In the genomic region with DNA sequence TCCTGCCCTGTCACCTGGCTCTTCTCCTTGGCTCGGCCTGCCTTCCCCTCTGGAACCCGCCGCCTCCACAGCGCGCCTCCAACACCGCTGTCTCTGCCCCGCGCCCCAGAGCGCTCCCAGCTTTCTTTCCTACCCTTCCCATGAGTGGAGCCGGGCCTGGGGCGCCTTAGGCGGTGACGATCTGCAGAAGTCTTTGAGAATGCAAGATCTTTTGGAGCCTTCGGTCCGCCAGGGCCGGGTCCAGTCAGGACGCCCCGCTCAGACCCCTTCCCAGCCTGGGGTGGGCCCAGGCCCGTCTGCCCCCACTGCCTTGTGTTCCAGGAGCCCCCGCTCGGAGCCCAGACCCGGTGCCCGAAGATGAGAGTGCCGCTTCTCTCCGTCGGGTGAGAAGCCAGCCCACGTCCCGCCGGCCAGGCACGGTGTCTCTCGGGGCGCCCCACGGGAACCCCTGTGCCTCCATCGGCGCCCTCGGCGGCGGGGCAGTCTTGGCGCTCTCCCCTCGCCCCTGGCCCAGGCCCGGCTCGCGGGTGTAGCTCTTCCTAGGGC, we compare ENCODE assay signal across 10 cellular contexts. TPM values are rescaled to one million over a fixed set of nuclear protein-coding genes. Genes with fewer than 3 reads are reported as not detected.
DNase-seq lines count a peak whose midpoint lies in the region; ATAC-seq and TF ChIP-seq lines count a peak whose summit lies in the region.
"Had no signal": no experiment of that assay in that cellular context is flagged by ENCODE, and none has a peak within 500 bp of the region (broad histone marks: within the 10 kb centered on the region; RNA-seq: fewer than 3 reads in every experiment).

No MANE protein-coding gene starts in this region.

- no peaks in the 10 kb centered on the region for H3K9me3 ChIP-seq in MG63
- no peaks in the 10 kb centered on the region for H3K9me3 ChIP-seq in stomach smooth muscle (ENCODE audit: control insufficient read depth in 2 of 2, low read length in 2 of 2)
- H3K9me3 ChIP-seq: uterus had no signal

- H3K9me3 Mint-ChIP-seq in chondrocyte (ENCODE audit: low read depth), result no peaks in the 10 kb centered on the region

- TF ChIP-seq POLR2A in lower leg skin (IDR thresholded peaks at IDR 0.05), result no peak

- H3K27ac Mint-ChIP-seq in chondrocyte (ENCODE audit: unreplicated experiment), result no peak overlapping the region

- intact Hi-C loops in lower leg skin (cut with DNase I; ENCODE audit: low total_unique reads), result no loop called here

- no peak overlapping the region for H3K27ac ChIP-seq in stomach smooth muscle (ENCODE audit: low read length)
- H3K27ac ChIP-seq: uterus had no signal

- H3K4me1 ChIP-seq in stomach smooth muscle (ENCODE audit: control insufficient read depth, insufficient read depth, low read length), result peaks cover 10% of the 10 kb centered on the region

- H3K9ac ChIP-seq in stomach smooth muscle (ENCODE audit: low read length in 2 of 2), result no peak overlapping the region

- H3K4me3 ChIP-seq in MG63 (peak overlapping the region; percentile 24), lower leg skin (ENCODE audit: low read depth, poor library complexity, severe bottlenecking) (peak overlapping the region; percentile 9), stomach smooth muscle (ENCODE audit: low read length in 2 of 2) (peak overlapping the region; percentile 37 to 57)
- H3K4me3 ChIP-seq: uterus had no signal

- TF ChIP-seq CTCF in chondrocyte (IDR thresholded peaks at IDR 0.05) (no peak), lower leg skin (IDR thresholded peaks at IDR 0.05) (no peak)

- H3K27me3 Mint-ChIP-seq in chondrocyte (ENCODE audit: low read depth), result peaks cover 80% of the 10 kb centered on the region

- H3K27me3 ChIP-seq in MG63, result peaks cover 49% of the 10 kb centered on the region
- H3K27me3 ChIP-seq in stomach smooth muscle (ENCODE audit: control insufficient read depth in 1 of 2, insufficient read depth in 2 of 2, low read length in 2 of 2), result peaks cover 51 to 73% of the 10 kb centered on the region in 2 donors

- 2 to 3% methylated on average over 30 to 37 of the region's 43 CpGs for WGBS in lower leg skin, 2 donors

- peaks cover 16% of the 10 kb centered on the region for H3K4me1 Mint-ChIP-seq in chondrocyte (ENCODE audit: low read depth)

- ATAC-seq in HG02870 (IDR thresholded peaks at IDR 0.05; ENCODE audit: unreplicated experiment), result no peak

- no peaks in the 10 kb centered on the region for H3K36me3 Mint-ChIP-seq in chondrocyte (ENCODE audit: low read depth)

- no peaks in the 10 kb centered on the region for H3K36me3 ChIP-seq in MG63
- H3K36me3 ChIP-seq in stomach smooth muscle (ENCODE audit: control insufficient read depth in 2 of 2, insufficient read depth in 2 of 2, low read length in 2 of 2), result no peaks in the 10 kb centered on the region
- H3K36me3 ChIP-seq: uterus had no signal

- H3K4me3 Mint-ChIP-seq in chondrocyte (ENCODE audit: unreplicated experiment), result peak overlapping the region; percentile 73

- no peak for DNase-seq in MG63
- DNase-seq in chondrocyte (ENCODE audit: low spot score), result no peak
- DNase-seq in lower leg skin (ENCODE audit: low spot score in 2 of 2), result no peak
- DNase-seq in NCI-H1694 treated with DMSO at 0.1 percent for 48 hours (lab: John Stamatoyannopoulos, UW), result no peak
- no peak for DNase-seq in NCI-H2107 treated with DMSO at 0.1 percent for 48 hours (lab: John Stamatoyannopoulos, UW; ENCODE audit: unreplicated experiment)
- DNase-seq: NCI-H1930, SW 1271, uterus had no signal

RNA-seq across cellular contexts. Expression of a gene that starts 40.0 kb away (rescaled TPM):
- total RNA-seq in MG63 (2014; rRNA removed; shearing (Covaris generic); ENCODE audit: low replicate concordance), result 16.7 and 19.9 TPM in 2 replicates
- total RNA-seq in chondrocyte (2.5 to 3.9 TPM (median 2.6 TPM) in 3 replicates), lower leg skin (1 to 10 TPM; 5.1 to 8.9 (median 5.9) TPM)

RNA-seq across cellular contexts. Expression of a gene that starts 49.7 kb away (rescaled TPM):
- 17.4 and 18.0 TPM in 2 replicates for total RNA-seq in MG63 (2014; rRNA removed; shearing (Covaris generic); ENCODE audit: low replicate concordance)
- 4.2 to 7.0 TPM (median 5.1 TPM) in 3 replicates for total RNA-seq in chondrocyte
- 10 to 100 TPM; 11.3 to 21.1 (median 14.9) TPM for total RNA-seq in lower leg skin
